ENCODE assay signal across 8 cellular contexts in genomic region chr6:128882991-128883571, GRCh38. TPM values are rescaled to one million over a fixed set of nuclear protein-coding genes. Genes with fewer than 3 reads are reported as not detected.
DNase-seq lines count a peak whose midpoint lies in the region; ATAC-seq and TF ChIP-seq lines count a peak whose summit lies in the region.

Gene LAMA2 (plus strand): TSS chr6:128883138. CDS start chr6:128883246, 108 bp downstream.

- DNase-seq in stimulated activated CD4-positive, alpha-beta T cell treated with anti-CD3 and anti-CD28 coated beads, Interleukin-15, amount 100 ng/mL, for 24 hours: peak; percentile 12
- no peak for DNase-seq in stimulated activated CD4-positive, alpha-beta T cell treated with anti-CD3 and anti-CD28 coated beads, Interleukin-4, amount 100 ng/mL, for 24 hours
- DNase-seq in colonic mucosa: peak; percentile 45
- DNase-seq in kidney epithelial cell (ENCODE audit: low read depth): no peak
- peak; percentile 72 for DNase-seq in smooth muscle cell of the brain vasculature (ENCODE audit: low read depth, low spot score)
- DNase-seq in activated effector memory CD4-positive, alpha-beta T cell treated with Interleukin-2 at 50 U/mL for 16 hours: no peak
- no peak for DNase-seq in NCI-H446 treated with DMSO at 0.1 percent for 48 hours (lab: John Stamatoyannopoulos, UW)

- ATAC-seq in GM21529 (IDR thresholded peaks at IDR 0.05; ENCODE audit: unreplicated experiment): no peak

- peak within 1 kb of the TSS; percentile 17 for H3K27ac ChIP-seq in colonic mucosa

- H3K9me3 ChIP-seq in colonic mucosa: no peaks in the 10 kb centered on the region

- H3K27me3 ChIP-seq in colonic mucosa (no peaks in the 10 kb centered on the region), kidney epithelial cell (ENCODE audit: control insufficient read depth, insufficient read depth, low read length) (no peaks in the 10 kb centered on the region)

- peak within 1 kb of the TSS; percentile 42 to 56 for H3K9ac ChIP-seq in colonic mucosa (ENCODE audit: low read depth in 2 of 2, low read length in 2 of 2)

- H3K4me1 ChIP-seq in colonic mucosa: no peaks in the 10 kb centered on the region

- intact Hi-C loops in colonic mucosa (cut with DNase I): no loop called here

- H3K4me3 ChIP-seq in colonic mucosa (peak within 1 kb of the TSS; percentile 19), kidney epithelial cell (ENCODE audit: low read depth, low read length) (peak within 1 kb of the TSS; percentile 37)

- TF ChIP-seq CTCF in colonic mucosa (IDR thresholded peaks at IDR 0.05): no peak
- peak; percentile 35 for TF ChIP-seq CTCF in kidney epithelial cell (IDR thresholded peaks at IDR 0.05; ENCODE audit: insufficient read depth, low read length, poor library complexity, severe bottlenecking)

- H3K36me3 ChIP-seq in colonic mucosa: no peaks in the 10 kb centered on the region
- H3K36me3 ChIP-seq in kidney epithelial cell (ENCODE audit: control insufficient read depth, insufficient read depth, low read length): no peaks in the 10 kb centered on the region

RNA-seq across cellular contexts. Expression of gene LAMA2, which starts in this region (rescaled TPM):
- total RNA-seq in colonic mucosa (1 to 10 TPM; 3.6 to 7.5 TPM), kidney epithelial cell (1.1 and 1.4 TPM in 2 replicates)

Comparison
In these comparisons a context has a peak if more than half of its experiments do, and no peak if none do; other contexts are left out.
1. DNase-seq: peak in stimulated activated CD4-positive, alpha-beta T cell treated with anti-CD3 and anti-CD28 coated beads, Interleukin-15, amount 100 ng/mL, for 24 hours (single experiment), colonic mucosa (single experiment) and smooth muscle cell of the brain vasculature (single experiment); none in stimulated activated CD4-positive, alpha-beta T cell treated with anti-CD3 and anti-CD28 coated beads, Interleukin-4, amount 100 ng/mL, for 24 hours (single experiment), kidney epithelial cell (single experiment), activated effector memory CD4-positive, alpha-beta T cell treated with Interleukin-2 at 50 U/mL for 16 hours (single experiment) and NCI-H446 treated with DMSO at 0.1 percent for 48 hours (single experiment).